ENCODE assay signal across 1 cellular context in the genomic region with DNA sequence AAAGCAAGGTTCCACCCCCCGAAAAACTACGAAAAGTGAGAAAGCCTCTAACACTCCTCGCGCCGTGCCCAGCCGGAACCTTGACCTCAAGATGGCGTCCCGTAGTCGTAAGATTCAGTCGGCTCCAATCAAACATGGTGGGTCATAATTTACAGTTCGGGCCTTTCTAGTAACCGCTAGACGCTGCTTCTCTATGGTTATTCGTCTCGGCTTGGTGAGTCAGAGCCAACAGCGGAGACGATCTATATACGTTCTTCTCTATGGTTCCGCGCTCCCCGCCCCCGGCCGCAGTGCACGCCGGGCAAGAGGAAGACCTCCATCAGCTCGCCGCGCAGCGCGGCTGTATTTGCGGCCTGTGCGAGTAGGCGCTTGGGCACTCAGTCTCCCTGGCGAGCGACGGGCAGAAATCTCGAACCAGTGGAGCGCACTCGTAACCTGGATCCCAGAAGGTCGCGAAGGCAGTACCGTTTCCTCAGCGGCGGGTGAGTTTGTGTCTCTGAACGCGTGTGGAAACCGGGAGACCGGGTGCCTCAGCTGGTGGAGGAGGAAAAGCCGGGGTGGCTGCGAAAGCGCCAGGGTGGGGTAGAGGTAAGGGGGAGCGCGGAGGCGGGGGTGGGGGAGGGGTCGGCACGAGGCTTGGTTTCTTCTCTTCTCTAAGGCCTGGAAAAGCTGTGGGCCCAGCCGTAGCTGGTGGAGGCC.
TF ChIP-seq lines count a peak whose summit lies in the region.

A gene (plus strand): TSS at position 311 of the 699 bp plus-strand sequence. CDS start 13,108 bp downstream, outside the sequence.

TF ChIP-seq in H1, 55 proteins besides CTCF, POLR2A, EP300 and RAD21 (continued from another document):
- TF ChIP-seq, protein P1, sequence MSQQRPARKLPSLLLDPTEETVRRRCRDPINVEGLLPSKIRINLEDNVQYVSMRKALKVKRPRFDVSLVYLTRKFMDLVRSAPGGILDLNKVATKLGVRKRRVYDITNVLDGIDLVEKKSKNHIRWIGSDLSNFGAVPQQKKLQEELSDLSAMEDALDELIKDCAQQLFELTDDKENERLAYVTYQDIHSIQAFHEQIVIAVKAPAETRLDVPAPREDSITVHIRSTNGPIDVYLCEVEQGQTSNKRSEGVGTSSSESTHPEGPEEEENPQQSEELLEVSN (IDR thresholded peaks at IDR 0.05): peak; percentile 44; the same call in 1 of the 2 replicates
- peak; percentile 76 for TF ChIP-seq RBBP5 (IDR thresholded peaks at IDR 0.05; ENCODE audit: borderline replicate concordance, low read depth, low read length)
- peak; percentile 99 for TF ChIP-seq PHF8 (conservative IDR thresholded peaks at IDR 0.05; ENCODE audit: low read depth, low read length)
- no peak for TF ChIP-seq KDM4A (IDR thresholded peaks at IDR 0.05; ENCODE audit: low read depth, low read length, severe bottlenecking)
- no peak for TF ChIP-seq NANOG (IDR thresholded peaks at IDR 0.05; ENCODE audit: insufficient read depth, low read depth, low read length, poor library complexity, severe bottlenecking)
- TF ChIP-seq, protein P2, sequence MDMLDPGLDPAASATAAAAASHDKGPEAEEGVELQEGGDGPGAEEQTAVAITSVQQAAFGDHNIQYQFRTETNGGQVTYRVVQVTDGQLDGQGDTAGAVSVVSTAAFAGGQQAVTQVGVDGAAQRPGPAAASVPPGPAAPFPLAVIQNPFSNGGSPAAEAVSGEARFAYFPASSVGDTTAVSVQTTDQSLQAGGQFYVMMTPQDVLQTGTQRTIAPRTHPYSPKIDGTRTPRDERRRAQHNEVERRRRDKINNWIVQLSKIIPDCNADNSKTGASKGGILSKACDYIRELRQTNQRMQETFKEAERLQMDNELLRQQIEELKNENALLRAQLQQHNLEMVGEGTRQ (IDR thresholded peaks at IDR 0.05; ENCODE audit: low read length): no peak
- TF ChIP-seq JUND (IDR thresholded peaks at IDR 0.05; ENCODE audit: low read length): peak; percentile 95
- TF ChIP-seq KDM1A (IDR thresholded peaks at IDR 0.05; ENCODE audit: borderline replicate concordance, low read length): no peak
- TF ChIP-seq CTBP2 (IDR thresholded peaks at IDR 0.05; ENCODE audit: borderline replicate concordance, insufficient read depth, insufficient read length, low read length): no peak
- no peak for TF ChIP-seq MAFK (IDR thresholded peaks at IDR 0.05; ENCODE audit: low read depth, low read length)
- no peak for TF ChIP-seq TCF12 (IDR thresholded peaks at IDR 0.05; ENCODE audit: low read depth, low read length)
- peak; percentile 98 for TF ChIP-seq POLR2AphosphoS5 (IDR thresholded peaks at IDR 0.05; ENCODE audit: low read depth, low read length)
- 0 out of 2 replicates have a peak, but pooled peaks have one; percentile 32 for TF ChIP-seq JUN (IDR thresholded peaks at IDR 0.05; ENCODE audit: low read depth, low read length)
- TF ChIP-seq TBP (IDR thresholded peaks at IDR 0.05; ENCODE audit: low read depth, low read length): peak; percentile 97
- peak; percentile 77 for TF ChIP-seq CREB1 (IDR thresholded peaks at IDR 0.05)
- TF ChIP-seq GTF2F1 (IDR thresholded peaks at IDR 0.05; ENCODE audit: borderline replicate concordance, low read depth, low read length): peak; percentile 86
- TF ChIP-seq SP1 (IDR thresholded peaks at IDR 0.05; ENCODE audit: low read depth, low read length): peak; percentile 21; the same call in 1 of the 2 replicates
- no peak for TF ChIP-seq POU5F1 (IDR thresholded peaks at IDR 0.05; ENCODE audit: low read depth, low read length)
- TF ChIP-seq SP2 (IDR thresholded peaks at IDR 0.05; ENCODE audit: low read length): peak; percentile 98
- no peak for TF ChIP-seq BCL11A (IDR thresholded peaks at IDR 0.05; ENCODE audit: low read depth in 2 of 2, low read length in 2 of 2)
- TF ChIP-seq TAF1 (IDR thresholded peaks at IDR 0.05; ENCODE audit: low read depth, low read length): peak; percentile 99
- no peak for TF ChIP-seq CEBPB (IDR thresholded peaks at IDR 0.05; ENCODE audit: low read depth, low read length)
